In the genomic region with DNA sequence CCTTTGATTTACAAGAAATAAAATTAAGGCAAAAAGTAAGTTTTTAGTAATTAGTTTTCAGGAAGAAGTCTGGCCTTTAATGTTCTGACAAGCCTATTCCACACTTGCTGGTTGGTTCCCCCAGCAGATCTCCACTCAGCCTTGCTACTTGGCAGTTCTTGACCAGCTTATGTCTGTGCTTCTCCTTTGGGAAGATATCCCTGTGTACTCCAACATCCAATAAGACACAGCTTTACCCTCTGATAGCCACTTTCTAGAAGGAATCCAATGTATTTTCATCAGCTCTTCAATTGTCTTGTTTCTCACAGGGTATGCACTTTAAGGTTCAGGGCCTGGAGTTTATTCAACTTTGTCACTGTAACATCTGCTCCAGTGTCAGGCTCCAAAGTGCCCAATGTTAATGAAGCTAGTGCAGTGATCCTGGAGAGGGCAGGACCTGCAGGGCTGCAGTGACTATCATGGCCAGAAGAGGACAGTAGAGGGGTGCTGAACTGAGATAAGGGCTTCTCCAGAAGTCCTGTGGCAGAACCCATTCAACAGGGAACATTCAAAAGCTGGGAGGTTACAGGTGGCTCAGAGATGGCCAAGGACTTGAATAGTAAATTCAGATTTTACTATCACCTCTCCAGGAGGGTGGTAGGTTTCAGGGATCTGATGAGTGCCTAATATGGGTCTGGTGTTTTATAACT, we compare ENCODE assay signal across 8 cellular contexts. TPM values are rescaled to one million over a fixed set of nuclear protein-coding genes. Genes with fewer than 3 reads are reported as not detected.
DNase-seq lines count a peak whose midpoint lies in the region; ATAC-seq and TF ChIP-seq lines count a peak whose summit lies in the region.

No MANE protein-coding gene starts in this region.

- DNase-seq in CD4-positive, alpha-beta T cell, result peak in 9 of 10 experiments; percentile 11 to 42 (median 27)
- peak; percentile 80 for DNase-seq in NCI-H345 (lab: John Stamatoyannopoulos, UW)
- DNase-seq in activated CD4-positive, alpha-beta T cell treated with anti-CD3 and anti-CD28 coated beads for 48 hours, result peak; percentile 71
- no peak for DNase-seq in natural killer cell treated with Interleukin-12 subunit alpha and Interleukin-12 subunit beta and Interleukin-15 and Interleukin-18, amount 100 ng/mL, for 72 hours (ENCODE audit: low spot score)
- no peak for DNase-seq in upper lobe of right lung

- H3K27ac Mint-ChIP-seq in CD4-positive, alpha-beta T cell, result no peak overlapping the region
- no peak overlapping the region for H3K27ac Mint-ChIP-seq in natural killer cell treated with Interleukin-12 subunit alpha and Interleukin-12 subunit beta and Interleukin-15 and Interleukin-18, amount 100 ng/mL, for 72 hours

- H3K4me3 Mint-ChIP-seq in CD4-positive, alpha-beta T cell, result no peak overlapping the region
- H3K4me3 Mint-ChIP-seq in natural killer cell treated with Interleukin-12 subunit alpha and Interleukin-12 subunit beta and Interleukin-15 and Interleukin-18, amount 100 ng/mL, for 72 hours, result no peak overlapping the region

- H3K9me3 ChIP-seq in CD4-positive, alpha-beta T cell (ENCODE audit: control insufficient read depth, low read length), result no peaks in the 10 kb centered on the region
- no peaks in the 10 kb centered on the region for H3K9me3 ChIP-seq in upper lobe of right lung

- POLR2A ChIA-PET in CD4-positive, alpha-beta T cell (lab: Charles Lee), result interaction anchor here (1.5 kb wide), 1 partner anchor 23 kb away, joined by 5 read pairs; the partner anchor contains the start of genes JKAMP and L3HYPDH

- no peaks in the 10 kb centered on the region for H3K9me3 Mint-ChIP-seq in CD4-positive, alpha-beta T cell
- H3K9me3 Mint-ChIP-seq in natural killer cell treated with Interleukin-12 subunit alpha and Interleukin-12 subunit beta and Interleukin-15 and Interleukin-18, amount 100 ng/mL, for 72 hours, result no peaks in the 10 kb centered on the region

- H3K4me1 Mint-ChIP-seq in CD4-positive, alpha-beta T cell (ENCODE audit: low read depth), result peaks cover 17% of the 10 kb centered on the region
- no peaks in the 10 kb centered on the region for H3K4me1 Mint-ChIP-seq in natural killer cell treated with Interleukin-12 subunit alpha and Interleukin-12 subunit beta and Interleukin-15 and Interleukin-18, amount 100 ng/mL, for 72 hours (ENCODE audit: low read depth in 2 of 2)

- H3K36me3 ChIP-seq in upper lobe of right lung, result peaks cover 18% of the 10 kb centered on the region

- H3K4me3 ChIP-seq in upper lobe of right lung, result no peak overlapping the region

- TF ChIP-seq CTCF in CD4-positive, alpha-beta T cell (IDR thresholded peaks at IDR 0.05), result peak; percentile 71
- TF ChIP-seq CTCF in upper lobe of right lung (IDR thresholded peaks at IDR 0.05), result peak; percentile 74

- CTCF ChIA-PET in CD4-positive, alpha-beta T cell (lab: Charles Lee), result interaction anchor here (1.1 to 1.6 kb wide), 4 partner anchors 9 to 677 kb away, joined by 4 to 9 read pairs (median 6); partner anchors contain the start of gene CCDC175

- H3K27me3 Mint-ChIP-seq in CD4-positive, alpha-beta T cell, result peaks cover 6% of the 10 kb centered on the region
- H3K27me3 Mint-ChIP-seq in natural killer cell treated with Interleukin-12 subunit alpha and Interleukin-12 subunit beta and Interleukin-15 and Interleukin-18, amount 100 ng/mL, for 72 hours, result peaks cover 0 to 4% of the 10 kb centered on the region in 2 donors

- peak; percentile 87 for ATAC-seq in CD4-positive, alpha-beta T cell (ENCODE audit: poor library complexity)
- ATAC-seq in GM19025 (IDR thresholded peaks at IDR 0.05; ENCODE audit: low read depth, unreplicated experiment) (peak; percentile 66), HG03280 (IDR thresholded peaks at IDR 0.05; ENCODE audit: unreplicated experiment) (peak; percentile 88), esophagus mucosa (peak; percentile 82), upper lobe of right lung (peak; percentile 92)
- peak; percentile 66 to 70 for ATAC-seq in natural killer cell treated with Interleukin-12 subunit alpha and Interleukin-12 subunit beta and Interleukin-15 and Interleukin-18, amount 100 ng/mL, for 72 hours

- peaks cover 7% of the 10 kb centered on the region for H3K27me3 ChIP-seq in CD4-positive, alpha-beta T cell (ENCODE audit: control insufficient read depth, insufficient read depth, low read length)
- H3K27me3 ChIP-seq in upper lobe of right lung, result no peaks in the 10 kb centered on the region

- no peaks in the 10 kb centered on the region for H3K4me1 ChIP-seq in upper lobe of right lung

- intact Hi-C loops in CD4-positive, alpha-beta T cell (cut with DNase I, micrococcal nuclease), result loop anchor here (5.0 kb wide), 3 partner anchors 70 to 680 kb away; partner anchors contain the start of gene CCDC175 (in 1 of the 2)
- intact Hi-C loops in upper lobe of right lung (cut with DNase I), result no loop called here

- H3K36me3 Mint-ChIP-seq in CD4-positive, alpha-beta T cell (ENCODE audit: low read depth), result peaks cover 15% of the 10 kb centered on the region
- peaks cover 6% of the 10 kb centered on the region for H3K36me3 Mint-ChIP-seq in natural killer cell treated with Interleukin-12 subunit alpha and Interleukin-12 subunit beta and Interleukin-15 and Interleukin-18, amount 100 ng/mL, for 72 hours

- no peak overlapping the region for H3K27ac ChIP-seq in CD4-positive, alpha-beta T cell (ENCODE audit: low read depth, low read length)
- no peak overlapping the region for H3K27ac ChIP-seq in upper lobe of right lung

RNA-seq across cellular contexts. Expression of gene JKAMP, which starts 22.9 kb away (rescaled TPM):
- total RNA-seq in CD4-positive, alpha-beta T cell, result 1 to 10 TPM; 9.4 to 9.8 TPM
- total RNA-seq in esophagus mucosa, result 14.6 TPM
- total RNA-seq in natural killer cell treated with Interleukin-12 subunit alpha and Interleukin-12 subunit beta and Interleukin-15 and Interleukin-18, amount 100 ng/mL, for 72 hours, result 10 to 100 TPM; 24.7 to 38.2 TPM
- total RNA-seq in upper lobe of right lung, result 34.4 TPM

RNA-seq across cellular contexts. Expression of gene L3HYPDH, which starts 23.0 kb away (rescaled TPM):
- 10 to 100 TPM; 10.6 to 11.1 TPM for total RNA-seq in CD4-positive, alpha-beta T cell
- 11.5 TPM for total RNA-seq in esophagus mucosa
- 10 to 100 TPM in 1 of 2 donors, 1 to 10 TPM in 1; 6.5 to 17.4 TPM for total RNA-seq in natural killer cell treated with Interleukin-12 subunit alpha and Interleukin-12 subunit beta and Interleukin-15 and Interleukin-18, amount 100 ng/mL, for 72 hours
- 19.5 TPM for total RNA-seq in upper lobe of right lung

RNA-seq across cellular contexts. Expression of gene GPR135, which starts 42.0 kb away (rescaled TPM):
- under 1 TPM; 0.81 to 0.91 TPM for total RNA-seq in CD4-positive, alpha-beta T cell
- 0.56 TPM for total RNA-seq in esophagus mucosa
- 1 to 10 TPM in 1 of 2 donors, under 1 TPM in 1; 0.83 to 3.8 TPM for total RNA-seq in natural killer cell treated with Interleukin-12 subunit alpha and Interleukin-12 subunit beta and Interleukin-15 and Interleukin-18, amount 100 ng/mL, for 72 hours
- 2.1 TPM for total RNA-seq in upper lobe of right lung

Comparison
In these comparisons a context has a peak if more than half of its experiments do, and no peak if none do; other contexts are left out.
1. DNase-seq: peak in CD4-positive, alpha-beta T cell (9 of 10), NCI-H345 (single experiment) and activated CD4-positive, alpha-beta T cell treated with anti-CD3 and anti-CD28 coated beads for 48 hours (single experiment); none in natural killer cell treated with Interleukin-12 subunit alpha and Interleukin-12 subunit beta and Interleukin-15 and Interleukin-18, amount 100 ng/mL, for 72 hours (single experiment) and upper lobe of right lung (single experiment).
2. Peak in every context shown above with its lines, with median percentiles within 50 percentile points of each other: ATAC-seq.